1 cellular context compared by ENCODE assay signal in the genomic region with DNA sequence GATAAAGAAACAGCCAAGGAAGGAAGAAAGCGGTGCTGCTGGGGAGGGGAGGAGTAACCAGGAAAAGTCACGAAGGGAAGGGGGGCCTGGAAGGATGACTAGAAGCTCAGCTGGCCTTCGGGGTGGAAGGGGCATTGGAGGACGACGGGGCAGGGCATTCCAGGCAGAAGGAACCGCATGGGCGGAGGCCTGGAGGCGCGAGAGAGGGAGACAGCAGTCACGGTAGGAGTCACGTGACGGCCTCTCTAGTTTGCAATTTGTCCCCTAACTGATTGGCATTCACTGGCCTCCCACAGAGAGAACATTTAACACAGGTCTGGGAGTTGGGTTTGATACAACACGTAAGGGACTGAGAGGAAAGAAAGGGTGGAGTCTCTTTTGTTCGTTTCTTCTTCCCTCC.
A peak's percentile ranks its signal among the peaks of the same experiment; 100 is the strongest.
TF ChIP-seq lines count a peak whose summit lies in the region.

No MANE protein-coding gene starts in this region.

TF ChIP-seq in HEK293, 187 proteins besides CTCF, POLR2A, EP300 and RAD21 (continued from another document):
- TF ChIP-seq ZNF843 (tag by site-specific recombination; IDR thresholded peaks at IDR 0.05) (no peak), SETDB1 (IDR thresholded peaks at IDR 0.05; ENCODE audit: insufficient read length, low read length) (peak; percentile 66), OVOL3 (tag by site-specific recombination; IDR thresholded peaks at IDR 0.05) (no peak), OSR2 (tag by site-specific recombination; IDR thresholded peaks at IDR 0.05) (peak; percentile 59), ZFP69B (tag by site-specific recombination; IDR thresholded peaks at IDR 0.05) (no peak), ZNF366 (tag by site-specific recombination; conservative IDR thresholded peaks at IDR 0.05) (0 out of 2 replicates have a peak, but pooled peaks have one; percentile 37)
- TF ChIP-seq, protein P1, sequence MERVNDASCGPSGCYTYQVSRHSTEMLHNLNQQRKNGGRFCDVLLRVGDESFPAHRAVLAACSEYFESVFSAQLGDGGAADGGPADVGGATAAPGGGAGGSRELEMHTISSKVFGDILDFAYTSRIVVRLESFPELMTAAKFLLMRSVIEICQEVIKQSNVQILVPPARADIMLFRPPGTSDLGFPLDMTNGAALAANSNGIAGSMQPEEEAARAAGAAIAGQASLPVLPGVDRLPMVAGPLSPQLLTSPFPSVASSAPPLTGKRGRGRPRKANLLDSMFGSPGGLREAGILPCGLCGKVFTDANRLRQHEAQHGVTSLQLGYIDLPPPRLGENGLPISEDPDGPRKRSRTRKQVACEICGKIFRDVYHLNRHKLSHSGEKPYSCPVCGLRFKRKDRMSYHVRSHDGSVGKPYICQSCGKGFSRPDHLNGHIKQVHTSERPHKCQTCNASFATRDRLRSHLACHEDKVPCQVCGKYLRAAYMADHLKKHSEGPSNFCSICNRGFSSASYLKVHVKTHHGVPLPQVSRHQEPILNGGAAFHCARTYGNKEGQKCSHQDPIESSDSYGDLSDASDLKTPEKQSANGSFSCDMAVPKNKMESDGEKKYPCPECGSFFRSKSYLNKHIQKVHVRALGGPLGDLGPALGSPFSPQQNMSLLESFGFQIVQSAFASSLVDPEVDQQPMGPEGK (tag by site-specific recombination; IDR thresholded peaks at IDR 0.05): peak; percentile 44
- TF ChIP-seq, protein P2, sequence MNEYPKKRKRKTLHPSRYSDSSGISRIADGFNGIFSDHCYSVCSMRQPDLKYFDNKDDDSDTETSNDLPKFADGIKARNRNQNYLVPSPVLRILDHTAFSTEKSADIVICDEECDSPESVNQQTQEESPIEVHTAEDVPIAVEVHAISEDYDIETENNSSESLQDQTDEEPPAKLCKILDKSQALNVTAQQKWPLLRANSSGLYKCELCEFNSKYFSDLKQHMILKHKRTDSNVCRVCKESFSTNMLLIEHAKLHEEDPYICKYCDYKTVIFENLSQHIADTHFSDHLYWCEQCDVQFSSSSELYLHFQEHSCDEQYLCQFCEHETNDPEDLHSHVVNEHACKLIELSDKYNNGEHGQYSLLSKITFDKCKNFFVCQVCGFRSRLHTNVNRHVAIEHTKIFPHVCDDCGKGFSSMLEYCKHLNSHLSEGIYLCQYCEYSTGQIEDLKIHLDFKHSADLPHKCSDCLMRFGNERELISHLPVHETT (tag by site-specific recombination; IDR thresholded peaks at IDR 0.05): no peak
